In the genomic region with DNA sequence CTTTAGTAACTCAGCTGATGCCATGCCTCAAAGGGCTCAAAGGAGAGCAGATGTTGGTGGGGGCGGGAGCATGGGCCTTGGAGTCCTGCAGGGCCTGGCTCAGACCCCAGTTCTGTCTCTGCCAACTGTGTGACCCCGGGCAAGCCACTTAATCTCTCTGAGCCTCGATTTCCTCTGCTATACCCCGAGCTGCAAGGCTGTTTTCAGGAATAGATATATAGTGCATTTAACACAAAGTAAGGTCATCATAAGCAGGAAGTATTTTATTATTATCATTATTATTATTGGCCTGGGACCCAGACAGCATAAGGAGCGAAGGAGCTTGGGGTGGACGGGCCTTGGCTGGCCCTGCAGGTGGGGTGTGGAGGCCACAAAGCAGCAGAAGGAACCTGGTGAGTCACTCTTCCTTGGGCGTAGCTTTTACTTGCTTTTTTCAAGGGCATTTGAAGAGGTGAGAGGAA, we compare ENCODE assay signal across 20 cellular contexts.
DNase-seq lines count a peak whose midpoint lies in the region; ATAC-seq, FAIRE-seq and TF ChIP-seq lines count a peak whose summit lies in the region.
"Had no signal": no experiment of that assay in that cellular context is flagged by ENCODE, and none has a peak within 500 bp of the region (broad histone marks: within the 10 kb centered on the region; RNA-seq: fewer than 3 reads in every experiment).

No MANE protein-coding gene starts in this region.

- ATAC-seq in left cardiac atrium, result peak; percentile 25 to 55
- no peak for ATAC-seq in Right ventricle myocardium superior (ENCODE audit: poor library complexity)
- peak; percentile 40 for ATAC-seq in aorta (ENCODE audit: low FRiP score)
- ATAC-seq in upper lobe of left lung (ENCODE audit: low FRiP score in 2 of 2), result no peak
- no peak for ATAC-seq in HG03460 (IDR thresholded peaks at IDR 0.05; ENCODE audit: unreplicated experiment)
- ATAC-seq: activated T-helper 17 cell treated with anti-CD3 and anti-CD28 coated beads, Interleukin-2, amount 50 U/mL, for 72 hours; psoas muscle had no signal

- no peaks in the 10 kb centered on the region for H3K9me1 ChIP-seq in keratinocyte (ENCODE audit: control insufficient read depth, extremely low read depth, insufficient read depth, low read length)

- no peaks in the 10 kb centered on the region for H3K36me3 ChIP-seq in brain microvascular endothelial cell (replicated peaks)
- no peaks in the 10 kb centered on the region for H3K36me3 ChIP-seq in keratinocyte (ENCODE audit: control insufficient read depth in 2 of 2, extremely low read depth in 1 of 2, insufficient read depth in 2 of 2, low read length in 2 of 2)
- no peaks in the 10 kb centered on the region for H3K36me3 ChIP-seq in aorta (ENCODE audit: control insufficient read depth in 1 of 2, insufficient read depth in 2 of 2, low read length in 1 of 2)
- no peaks in the 10 kb centered on the region for H3K36me3 ChIP-seq in upper lobe of left lung

- peaks cover 4% of the 10 kb centered on the region for H3K27me3 ChIP-seq in brain microvascular endothelial cell (replicated peaks)
- H3K27me3 ChIP-seq in keratinocyte (ENCODE audit: control insufficient read depth, extremely low read depth, insufficient read depth, low read length), result peaks cover 8% of the 10 kb centered on the region
- no peaks in the 10 kb centered on the region for H3K27me3 ChIP-seq in aorta (ENCODE audit: control insufficient read depth in 1 of 2, insufficient read depth in 2 of 2, low read length in 1 of 2)
- H3K27me3 ChIP-seq in upper lobe of left lung, result no peaks in the 10 kb centered on the region

- no peaks in the 10 kb centered on the region for H3K79me2 ChIP-seq in keratinocyte (ENCODE audit: control insufficient read depth, insufficient read depth, low read length)

- TF ChIP-seq POLR2A in upper lobe of left lung (IDR thresholded peaks at IDR 0.05), result no peak

- DNase-seq in left cardiac atrium, result peak; percentile 58
- no peak for DNase-seq in Right ventricle myocardium superior
- peak; percentile 11 for DNase-seq in brain microvascular endothelial cell
- peak; percentile 19 for DNase-seq in keratinocyte (ENCODE audit: low read depth, low spot score)
- peak in 1 of 2 donors; percentile 65 for DNase-seq in aorta
- DNase-seq in D341Med (ENCODE audit: low spot score), result no peak
- no peak for DNase-seq in upper lobe of left lung
- DNase-seq: activated CD4-positive, CD25-positive, alpha-beta regulatory T cell; H9; NCI-H1105; nephron progenitor cell; psoas muscle; SIG-M5; stimulated activated naive CD4-positive, alpha-beta T cell treated with Interleukin-2 at 50 U/mL for 16 hours; T-helper 2 cell had no signal

- no peak overlapping the region for H3K9ac ChIP-seq in keratinocyte (ENCODE audit: control insufficient read depth, extremely low read depth, insufficient read depth, low read length)
- H3K9ac ChIP-seq: KMS-11 had no signal

- TF ChIP-seq CTCF in brain microvascular endothelial cell (IDR thresholded peaks at IDR 0.05; ENCODE audit: low read depth, low read length, missing control alignments), result peak; percentile 31
- TF ChIP-seq CTCF in keratinocyte (optimal IDR thresholded peaks at IDR 0.05 in 1 of 3, IDR thresholded peaks at IDR 0.05 in 1 of 3, conservative IDR thresholded peaks at IDR 0.05 in 1 of 3; ENCODE audit: extremely low read depth in 1 of 3, insufficient read depth in 2 of 3, low read length in 3 of 3), result peak in 2 of 3 experiments; percentile 9 to 17
- no peak for TF ChIP-seq CTCF in upper lobe of left lung (IDR thresholded peaks at IDR 0.05)

- no peaks in the 10 kb centered on the region for H3K9me3 ChIP-seq in keratinocyte (ENCODE audit: control insufficient read depth, low read depth, low read length)
- H3K9me3 ChIP-seq in aorta (ENCODE audit: control insufficient read depth, low read length), result no peaks in the 10 kb centered on the region
- H3K9me3 ChIP-seq in upper lobe of left lung, result no peaks in the 10 kb centered on the region
- H3K9me3 ChIP-seq: psoas muscle had no signal

- 17 to 21% methylated on average over 7 of the region's 7 CpGs for WGBS in aorta, 2 donors
- WGBS in upper lobe of left lung, 2 donors, result 67 to 81% methylated on average over 7 of the region's 7 CpGs

- H3K4me1 ChIP-seq in keratinocyte (ENCODE audit: control insufficient read depth, extremely low read depth, insufficient read depth, low read length) (peaks cover 9% of the 10 kb centered on the region), aorta (ENCODE audit: control insufficient read depth in 1 of 2, insufficient read depth in 2 of 2, low read length in 2 of 2) (no peaks in the 10 kb centered on the region), upper lobe of left lung (no peaks in the 10 kb centered on the region)

- no peak for TF ChIP-seq EP300 in upper lobe of left lung (IDR thresholded peaks at IDR 0.05)

- H2AFZ ChIP-seq in keratinocyte (ENCODE audit: control insufficient read depth, low read length), result no peak overlapping the region

- H3K4me2 ChIP-seq in keratinocyte (ENCODE audit: control insufficient read depth, extremely low read depth, insufficient read depth, low read depth, low read length), result peak overlapping the region; percentile 2
- H3K4me2 ChIP-seq: KMS-11 had no signal

- FAIRE-seq in keratinocyte (lab: Jason Lieb, UNC), result no peak

- H4K20me1 ChIP-seq in keratinocyte (ENCODE audit: control insufficient read depth, extremely low read depth, insufficient read depth, low read length), result no peaks in the 10 kb centered on the region

- dilution Hi-C loops in keratinocyte (cut with MboI; ENCODE audit: extremely low pct_ligation_motif_present, low sequenced_read_pairs), result no loop called here

- in situ Hi-C loops in brain microvascular endothelial cell (cut with HindIII; ENCODE audit: low pct_ligation_motif_present, low sequenced_read_pairs), result no loop called here

- no peak overlapping the region for H3K27ac ChIP-seq in brain microvascular endothelial cell
- no peak overlapping the region for H3K27ac ChIP-seq in keratinocyte (ENCODE audit: control insufficient read depth, insufficient read depth, low read length)
- H3K27ac ChIP-seq in aorta (ENCODE audit: low read depth in 1 of 2, low read length in 2 of 2), result no peak overlapping the region
- H3K27ac ChIP-seq in upper lobe of left lung, result no peak overlapping the region
- H3K27ac ChIP-seq: C4-2B, HL-60, KMS-11, psoas muscle had no signal

- intact Hi-C loops in left cardiac atrium (cut with DNase I), result no loop called here
- intact Hi-C loops in Right ventricle myocardium superior (cut with DNase I), result no loop called here
- intact Hi-C loops in aorta (cut with DNase I), result no loop called here

- no peak overlapping the region for H3K4me3 ChIP-seq in brain microvascular endothelial cell (ENCODE audit: low read depth, low read length)
- no peak overlapping the region for H3K4me3 ChIP-seq in keratinocyte (ENCODE audit: control insufficient read depth in 2 of 3, extremely low read depth in 1 of 3, insufficient read depth in 2 of 3, low read depth in 1 of 3, low read length in 3 of 3)
- no peak overlapping the region for H3K4me3 ChIP-seq in aorta (ENCODE audit: low read length in 2 of 2)
- no peak overlapping the region for H3K4me3 ChIP-seq in upper lobe of left lung
- H3K4me3 ChIP-seq: psoas muscle had no signal

Comparison
In these comparisons a context has a peak if more than half of its experiments do, and no peak if none do; other contexts are left out.
1. ATAC-seq: peak in left cardiac atrium (2 of 2) and aorta (single experiment); none in Right ventricle myocardium superior (single experiment), upper lobe of left lung (0 of 2) and HG03460 (single experiment).
2. DNase-seq: peak in left cardiac atrium (single experiment), brain microvascular endothelial cell (single experiment) and keratinocyte (single experiment); none in Right ventricle myocardium superior (single experiment), D341Med (single experiment) and upper lobe of left lung (0 of 2).
3. CTCF ChIP-seq: peak in brain microvascular endothelial cell (single experiment) and keratinocyte (2 of 3); none in upper lobe of left lung (0 of 6).